Comparison of ENCODE assay signal across 2 cellular contexts in the genomic region with DNA sequence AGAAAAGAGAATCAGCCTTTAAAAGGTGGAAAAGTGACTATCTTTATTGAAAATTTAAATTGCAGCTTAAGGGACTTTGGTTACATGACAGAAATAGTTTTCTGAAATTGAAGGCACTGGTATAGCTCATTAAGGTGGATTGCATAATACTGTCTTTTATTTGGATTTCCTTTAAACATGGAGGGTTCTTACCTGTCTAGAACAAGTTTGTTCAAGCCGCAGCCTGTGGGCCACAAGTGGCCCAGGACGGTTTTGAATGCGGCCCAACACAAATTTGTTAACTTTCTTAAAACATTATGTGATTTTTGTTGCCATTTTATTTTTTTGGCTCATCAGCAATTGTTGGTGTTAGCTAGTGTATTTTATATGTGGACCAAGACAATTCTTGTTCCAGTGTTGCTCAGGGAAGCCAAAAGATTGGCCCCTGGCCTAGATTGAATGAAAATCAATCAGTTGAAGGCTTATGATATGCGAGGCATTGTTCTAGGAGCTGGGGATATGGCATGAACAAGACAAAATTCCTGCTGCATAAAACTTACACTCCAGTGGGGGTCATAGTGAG.
TF ChIP-seq lines count a peak whose summit lies in the region.

No MANE protein-coding gene starts in this region.

TF ChIP-seq in IMR-90, 13 proteins besides CTCF, POLR2A, EP300 and RAD21:
- TF ChIP-seq MAFK (IDR thresholded peaks at IDR 0.05; ENCODE audit: low read depth, low read length) (no peak), CEBPB (IDR thresholded peaks at IDR 0.05; ENCODE audit: low read depth, low read length) (peak; percentile 27; the same call in 1 of the 2 replicates)

TF ChIP-seq in HepG2, 621 proteins besides CTCF, POLR2A, EP300 and RAD21:
- TF ChIP-seq ZSCAN22 (CRISPR knock-in tag; IDR thresholded peaks at IDR 0.05) = no peak
- TF ChIP-seq ZFP90 (CRISPR knock-in tag; IDR thresholded peaks at IDR 0.05; ENCODE audit: borderline replicate concordance) = no peak
- peak; percentile 3 to 36; a peak in 1 of 4 replicates for TF ChIP-seq MAFK (conservative IDR thresholded peaks at IDR 0.05 in 1 of 2, IDR thresholded peaks at IDR 0.05 in 1 of 2; ENCODE audit: low read length in 2 of 2)
- TF ChIP-seq, protein P1, sequence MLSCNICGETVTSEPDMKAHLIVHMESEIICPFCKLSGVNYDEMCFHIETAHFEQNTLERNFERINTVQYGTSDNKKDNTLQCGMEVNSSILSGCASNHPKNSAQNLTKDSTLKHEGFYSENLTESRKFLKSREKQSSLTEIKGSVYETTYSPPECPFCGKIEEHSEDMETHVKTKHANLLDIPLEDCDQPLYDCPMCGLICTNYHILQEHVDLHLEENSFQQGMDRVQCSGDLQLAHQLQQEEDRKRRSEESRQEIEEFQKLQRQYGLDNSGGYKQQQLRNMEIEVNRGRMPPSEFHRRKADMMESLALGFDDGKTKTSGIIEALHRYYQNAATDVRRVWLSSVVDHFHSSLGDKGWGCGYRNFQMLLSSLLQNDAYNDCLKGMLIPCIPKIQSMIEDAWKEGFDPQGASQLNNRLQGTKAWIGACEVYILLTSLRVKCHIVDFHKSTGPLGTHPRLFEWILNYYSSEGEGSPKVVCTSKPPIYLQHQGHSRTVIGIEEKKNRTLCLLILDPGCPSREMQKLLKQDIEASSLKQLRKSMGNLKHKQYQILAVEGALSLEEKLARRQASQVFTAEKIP (CRISPR knock-in tag; IDR thresholded peaks at IDR 0.05; ENCODE audit: borderline replicate concordance) = no peak
- no peak for TF ChIP-seq SRSF9 (IDR thresholded peaks at IDR 0.05; ENCODE audit: borderline replicate concordance, insufficient read depth, low read depth, low read length, poor library complexity, severe bottlenecking)
- 0 out of 2 replicates have a peak, but pooled peaks have one; percentile 10 for TF ChIP-seq MAFF (IDR thresholded peaks at IDR 0.05; ENCODE audit: low read depth, low read length)
- no peak for TF ChIP-seq MAZ (IDR thresholded peaks at IDR 0.05; ENCODE audit: borderline replicate concordance, low read depth, low read length)
- no peak for TF ChIP-seq MAZ (CRISPR knock-in tag; IDR thresholded peaks at IDR 0.05; ENCODE audit: low read depth)
- TF ChIP-seq ZNF619 (CRISPR knock-in tag; IDR thresholded peaks at IDR 0.05) = no peak
